Comparison of ENCODE assay signal across 8 cellular contexts in genomic region chr2:217899231-217900009, GRCh38.
DNase-seq lines count a peak whose midpoint lies in the region; ATAC-seq and TF ChIP-seq lines count a peak whose summit lies in the region.

No MANE protein-coding gene starts in this region.

- H3K4me1 Mint-ChIP-seq in nephron progenitor cell, result peaks cover 42% of the 10 kb centered on the region
- H3K4me1 Mint-ChIP-seq in CD8-positive, alpha-beta memory T cell, result no peaks in the 10 kb centered on the region

- ATAC-seq in HG03045 (IDR thresholded peaks at IDR 0.05; ENCODE audit: unreplicated experiment), result peak; percentile 46
- no peak for ATAC-seq in GM19035 (IDR thresholded peaks at IDR 0.05; ENCODE audit: unreplicated experiment)

- TF ChIP-seq POLR2A in Peyer's patch (IDR thresholded peaks at IDR 0.05), result no peak

- CTCF ChIA-PET in CD8-positive, alpha-beta memory T cell (lab: Charles Lee), result interaction anchor here (1.8 kb wide), 1 partner anchor 13 kb away, joined by 6 read pairs; no protein-coding TSS in a partner anchor

- H3K27ac ChIP-seq in Peyer's patch (peak overlapping the region in 3 of 4 donors; percentile 7 to 92 (median 52)), epithelial cell of prostate (peak overlapping the region; percentile 20)
- H3K27ac ChIP-seq in CD8-positive, alpha-beta memory T cell (ENCODE audit: low read depth, low read length), result no peak overlapping the region

- H3K4me3 Mint-ChIP-seq in nephron progenitor cell, result no peak overlapping the region
- no peak overlapping the region for H3K4me3 Mint-ChIP-seq in CD8-positive, alpha-beta memory T cell

- peaks cover 4% of the 10 kb centered on the region for H3K27me3 Mint-ChIP-seq in nephron progenitor cell (ENCODE audit: low read depth, poor library complexity)
- H3K27me3 Mint-ChIP-seq in CD8-positive, alpha-beta memory T cell, result peaks cover 7% of the 10 kb centered on the region in 2 donors

- peak; percentile 78 for TF ChIP-seq CTCF in GM12872 (IDR thresholded peaks at IDR 0.05; ENCODE audit: insufficient read depth, low read depth, low read length)
- TF ChIP-seq CTCF in Peyer's patch (IDR thresholded peaks at IDR 0.05), result peak in 4 of 6 experiments; percentile 32 to 50 (median 45)
- TF ChIP-seq CTCF in nephron progenitor cell (IDR thresholded peaks at IDR 0.05), result peak; percentile 70

- no peak overlapping the region for H3K27ac Mint-ChIP-seq in nephron progenitor cell
- no peak overlapping the region for H3K27ac Mint-ChIP-seq in CD8-positive, alpha-beta memory T cell

- POLR2A ChIA-PET in CD8-positive, alpha-beta memory T cell (lab: Charles Lee), result no interaction called here

- H3K36me3 Mint-ChIP-seq in nephron progenitor cell (ENCODE audit: low read depth), result peaks cover 10% of the 10 kb centered on the region
- H3K36me3 Mint-ChIP-seq in CD8-positive, alpha-beta memory T cell, result no peaks in the 10 kb centered on the region

- peak in 1 of 3 donors; percentile 67 for DNase-seq in Peyer's patch
- peak; percentile 55 for DNase-seq in epithelial cell of prostate (ENCODE audit: low read depth, low spot score)
- DNase-seq in nephron progenitor cell, result peak; percentile 78
- DNase-seq in CD8-positive, alpha-beta memory T cell, result no peak
- no peak for DNase-seq in retina

- H3K4me1 ChIP-seq in Peyer's patch, result peaks cover 0 to 52% (median 2%) of the 10 kb centered on the region in 4 donors
- H3K4me1 ChIP-seq in CD8-positive, alpha-beta memory T cell (ENCODE audit: insufficient read depth, low read length), result no peaks in the 10 kb centered on the region

- no peaks in the 10 kb centered on the region for H3K9me3 Mint-ChIP-seq in nephron progenitor cell
- no peaks in the 10 kb centered on the region for H3K9me3 Mint-ChIP-seq in CD8-positive, alpha-beta memory T cell

- no peaks in the 10 kb centered on the region for H3K9me3 ChIP-seq in Peyer's patch
- H3K9me3 ChIP-seq in CD8-positive, alpha-beta memory T cell (ENCODE audit: low read length), result no peaks in the 10 kb centered on the region

- H3K4me3 ChIP-seq in Peyer's patch, result no peak overlapping the region
- H3K4me3 ChIP-seq in CD8-positive, alpha-beta memory T cell (ENCODE audit: low read length), result no peak overlapping the region

- no peaks in the 10 kb centered on the region for H3K27me3 ChIP-seq in Peyer's patch
- H3K27me3 ChIP-seq in CD8-positive, alpha-beta memory T cell (ENCODE audit: insufficient read depth, low read length, poor library complexity, severe bottlenecking), result no peaks in the 10 kb centered on the region

- peaks cover 0 to 33% (median 0%) of the 10 kb centered on the region in 3 donors for H3K36me3 ChIP-seq in Peyer's patch
- no peaks in the 10 kb centered on the region for H3K36me3 ChIP-seq in CD8-positive, alpha-beta memory T cell (ENCODE audit: insufficient read depth, low read length)

Comparison
In these comparisons a context has a peak if more than half of its experiments do, and no peak if none do; other contexts are left out.
1. DNase-seq: peak in epithelial cell of prostate (single experiment) and nephron progenitor cell (single experiment); none in CD8-positive, alpha-beta memory T cell (0 of 5) and retina (single experiment).
2. Peak in every context shown above with its lines, with median percentiles within 50 percentile points of each other: CTCF ChIP-seq.